8 cellular contexts compared by ENCODE assay signal in genomic region chr18:158128-159036, GRCh38. TPM values are rescaled to one million over a fixed set of nuclear protein-coding genes. Genes with fewer than 3 reads are reported as not detected.
DNase-seq lines count a peak whose midpoint lies in the region; ATAC-seq and TF ChIP-seq lines count a peak whose summit lies in the region.

USP14 (plus strand) TSS chr18:158557; CDS start chr18:158699, 142 bp downstream.

- peak within 1 kb of the TSS; percentile 81 for H3K4me2 ChIP-seq in trophoblast cell (ENCODE audit: low read length)

- TF ChIP-seq POLR2A in tibial nerve (IDR thresholded peaks at IDR 0.05) = peak in 1 of 2 donors; percentile 68

- no peak within 1 kb of the TSS for H2BK12ac ChIP-seq in trophoblast cell (ENCODE audit: low read length)

- H3K4ac ChIP-seq in trophoblast cell (ENCODE audit: low read depth, low read length) = peak within 1 kb of the TSS; percentile 68

- peaks cover 0 to 2% of the 10 kb centered on the region in 2 experiments for H3K36me3 ChIP-seq in trophoblast cell (ENCODE audit: control insufficient read depth in 1 of 2, insufficient read depth in 2 of 2, low read length in 2 of 2)
- H3K36me3 ChIP-seq in tibial nerve = peaks cover 0 to under 1% (median 0%) of the 10 kb centered on the region in 3 donors

- peak within 1 kb of the TSS; percentile 83 for H3K14ac ChIP-seq in trophoblast cell (ENCODE audit: low read length)

- H3K4me1 ChIP-seq in trophoblast cell (ENCODE audit: control insufficient read depth in 1 of 2, insufficient read depth in 2 of 2, low read length in 2 of 2) (peaks cover 2 to 5% of the 10 kb centered on the region in 2 experiments), tibial nerve (peaks cover 0 to 23% (median 18%) of the 10 kb centered on the region in 4 donors)

- intact Hi-C loops in cardiac septum (cut with DNase I) = loop anchor here (5.0 kb wide), 1 partner anchor 109 kb away; the partner anchor contains the start of gene THOC1

- H4K8ac ChIP-seq in trophoblast cell (ENCODE audit: low read depth, low read length) = peak within 1 kb of the TSS; percentile 90

- peaks cover 37 to 41% (median 37%) of the 10 kb centered on the region in 3 donors for H3K4me1 Mint-ChIP-seq in T-cell

- H3K4me3 ChIP-seq in trophoblast cell (ENCODE audit: low read depth, low read length) (peak within 1 kb of the TSS; percentile 100), tibial nerve (peak within 1 kb of the TSS; percentile 85 to 94 (median 88))

- no peaks in the 10 kb centered on the region for H3K27me3 Mint-ChIP-seq in T-cell

- H2BK120ac ChIP-seq in trophoblast cell (ENCODE audit: insufficient read depth, low read length, poor library complexity) = peak within 1 kb of the TSS; percentile 60

- no peaks in the 10 kb centered on the region for H3K27me3 ChIP-seq in trophoblast cell (ENCODE audit: insufficient read depth, low read length)
- H3K27me3 ChIP-seq in tibial nerve = no peaks in the 10 kb centered on the region

- TF ChIP-seq CTCF in GM13977 (IDR thresholded peaks at IDR 0.05; ENCODE audit: extremely low read depth, insufficient read depth, missing control alignments) (peak; percentile 10), tibial nerve (IDR thresholded peaks at IDR 0.05) (peak in 1 of 5 experiments; percentile 37)

- peaks cover 5% of the 10 kb centered on the region for H3K79me1 ChIP-seq in trophoblast cell (ENCODE audit: low read length)

- peaks cover 8% of the 10 kb centered on the region for H3K36me3 Mint-ChIP-seq in T-cell

- peak within 1 kb of the TSS; percentile 72 for H4K91ac ChIP-seq in trophoblast cell (ENCODE audit: low read depth, low read length)

- peaks cover 14% of the 10 kb centered on the region for H3K79me2 ChIP-seq in trophoblast cell (ENCODE audit: control insufficient read depth, insufficient read depth, low read length, poor library complexity)

- H2AFZ ChIP-seq in trophoblast cell (ENCODE audit: insufficient read depth, low read length, poor library complexity) = peak within 1 kb of the TSS; percentile 58

- in situ Hi-C loops in GM13977 (cut with MboI; ENCODE audit: low pct_unique_long_range_greater_than_20kb, low sequenced_read_pairs, unreplicated experiment) = no loop called here

- H4K12ac ChIP-seq in trophoblast cell (ENCODE audit: low read depth, low read length) = peak within 1 kb of the TSS; percentile 46

- peak within 1 kb of the TSS; percentile 20 for H2AK5ac ChIP-seq in trophoblast cell (ENCODE audit: low read length)

- ATAC-seq in HG02870 (IDR thresholded peaks at IDR 0.05; ENCODE audit: unreplicated experiment) = peak; percentile 92
- ATAC-seq in T-cell (replicated peaks in 1 of 4) = peak; percentile 89 to 97 (median 94)

- H3K9ac ChIP-seq in trophoblast cell (ENCODE audit: low read length) = peak within 1 kb of the TSS; percentile 98

- peak within 1 kb of the TSS; percentile 90 to 92 for H3K27ac Mint-ChIP-seq in T-cell

- peak within 1 kb of the TSS; percentile 89 to 96 (median 91) for H3K4me3 Mint-ChIP-seq in T-cell

- CTCF ChIA-PET in T-cell (lab: Charles Lee) = interaction anchor here (0.6 kb wide), 2 partner anchors 8 to 14 kb away, joined by 3 to 6 read pairs; no protein-coding TSS in a partner anchor

- H3K18ac ChIP-seq in trophoblast cell (ENCODE audit: low read length) = peak within 1 kb of the TSS; percentile 91

- POLR2A ChIA-PET in T-cell (lab: Charles Lee) = no interaction called here

- no peaks in the 10 kb centered on the region for H3K9me3 Mint-ChIP-seq in T-cell

- peak within 1 kb of the TSS; percentile 42 for H2BK5ac ChIP-seq in trophoblast cell (ENCODE audit: low read depth, low read length, poor library complexity)

- H3K27ac ChIP-seq in adipose tissue (ENCODE audit: low read depth, low read length) = no peak within 1 kb of the TSS
- peak within 1 kb of the TSS; percentile 67 for H3K27ac ChIP-seq in trophoblast cell (ENCODE audit: low read depth, low read length)
- H3K27ac ChIP-seq in tibial nerve = peak within 1 kb of the TSS; percentile 60 to 92 (median 86)

- 0 to 1% (median 1%) methylated on average over 72 to 89 of the region's 89 CpGs for WGBS in adipose tissue, 3 donors
- no CpG with 5 or more reads among the region's 89 CpGs for WGBS in trophoblast cell (ENCODE audit: extremely low coverage, insufficient coverage, insufficient read length)
- 1% methylated on average over 39 to 76 of the region's 89 CpGs for WGBS in tibial nerve, 2 donors

- DNase-seq in GM13977 (ENCODE audit: low spot score) (peak; percentile 99), NCI-H146 (lab: John Stamatoyannopoulos, UW) (peak; percentile 99), T-cell (peak; percentile 89 to 98 (median 96)), cardiac septum (ENCODE audit: low spot score) (peak; percentile 97), trophoblast cell (peak; percentile 94), tibial nerve (ENCODE audit: low spot score in 2 of 2) (peak; percentile 84 to 86)

- peak in 1 of 2 donors; percentile 76 for TF ChIP-seq EP300 in tibial nerve (IDR thresholded peaks at IDR 0.05)

- H3K9me3 ChIP-seq in trophoblast cell (ENCODE audit: insufficient read depth, low read depth, low read length) = no peaks in the 10 kb centered on the region
- no peaks in the 10 kb centered on the region for H3K9me3 ChIP-seq in tibial nerve

- no peak within 1 kb of the TSS for H3K23ac ChIP-seq in trophoblast cell (ENCODE audit: low read length)

RNA-seq across cellular contexts. Expression of gene USP14, which starts in this region (rescaled TPM):
- total RNA-seq in T-cell = 10 to 100 TPM; 36.8 to 48.0 (median 38.0) TPM
- polyA plus RNA-seq in adipose tissue = 10 to 100 TPM in 2 of 3 donors, 1 to 10 TPM in 1; 9.1 to 27.8 (median 17.7) TPM
- 44.3 TPM for total RNA-seq in cardiac septum
- 51.7 and 54.8 TPM in 2 replicates for polyA plus RNA-seq in trophoblast cell (2013)
- 10 to 100 TPM; 33.3 to 34.7 (median 34.1) TPM for total RNA-seq in tibial nerve
